In genomic region chr17:7204335-7204734, GRCh38 we compare ENCODE assay signal across 8 cellular contexts. TPM values are rescaled to one million over a fixed set of nuclear protein-coding genes. Genes with fewer than 3 reads are reported as not detected.
A peak's percentile ranks its signal among the peaks of the same experiment; 100 is the strongest.
DNase-seq lines count a peak whose midpoint lies in the region; TF ChIP-seq lines count a peak whose summit lies in the region.

No MANE protein-coding gene starts in this region.

- H3K9me3 ChIP-seq in ES-I3 (ENCODE audit: control insufficient read depth, insufficient read depth, low read length): no peaks in the 10 kb centered on the region
- H3K9me3 ChIP-seq in Peyer's patch: no peaks in the 10 kb centered on the region
- H3K9me3 ChIP-seq in esophagus squamous epithelium: no peaks in the 10 kb centered on the region

- H3K27me3 Mint-ChIP-seq in progenitor cell of endocrine pancreas: no peaks in the 10 kb centered on the region

- peak overlapping the region; percentile 32 to 52 (median 50) for H3K4me3 ChIP-seq in Peyer's patch
- H3K4me3 ChIP-seq in esophagus squamous epithelium: peak overlapping the region in 3 of 4 donors; percentile 52 to 66 (median 52)

- no peak for TF ChIP-seq POLR2A in Peyer's patch (IDR thresholded peaks at IDR 0.05)
- TF ChIP-seq POLR2A in esophagus squamous epithelium (IDR thresholded peaks at IDR 0.05): no peak

- WGBS in esophagus squamous epithelium, 2 donors: 55 to 68% methylated on average over 7 to 8 of the region's 15 CpGs

- H3K36me3 ChIP-seq in ES-I3 (ENCODE audit: insufficient read depth, low read length) (peaks cover 8% of the 10 kb centered on the region), Peyer's patch (peaks cover 0 to 10% (median 0%) of the 10 kb centered on the region in 3 donors), esophagus squamous epithelium (peaks cover 0 to 36% (median 7%) of the 10 kb centered on the region in 3 donors)

- H3K9me3 Mint-ChIP-seq in progenitor cell of endocrine pancreas (ENCODE audit: low read depth): no peaks in the 10 kb centered on the region

- intact Hi-C loops in esophagus squamous epithelium (cut with DNase I): no loop called here

- peak overlapping the region; percentile 15 to 72 (median 58) for H3K27ac ChIP-seq in Peyer's patch
- peak overlapping the region in 3 of 4 donors; percentile 71 to 79 (median 78) for H3K27ac ChIP-seq in esophagus squamous epithelium

- DNase-seq in Peyer's patch: no peak
- DNase-seq in esophagus squamous epithelium (lab: John Stamatoyannopoulos, UW): no peak
- no peak for DNase-seq in progenitor cell of endocrine pancreas (ENCODE audit: low spot score, unreplicated experiment)
- DNase-seq in NCI-H1105 treated with DMSO at 0.1 percent for 48 hours (lab: John Stamatoyannopoulos, UW): no peak
- no peak for DNase-seq in GM19238 (ENCODE audit: insufficient read length, low spot score)
- no peak for DNase-seq in iPS-NIHi11 (ENCODE audit: low spot score)
- no peak for DNase-seq in NOMO-1 treated with dmso at 0.1 percent for 144 hours (lab: John Stamatoyannopoulos, UW; ENCODE audit: unreplicated experiment)

- H3K4me1 ChIP-seq in ES-I3 (ENCODE audit: insufficient read depth, low read length) (peaks cover 13% of the 10 kb centered on the region; the same call in 1 of the 2 replicates), Peyer's patch (peaks cover 0 to 6% (median 1%) of the 10 kb centered on the region in 4 donors), esophagus squamous epithelium (peaks cover 3 to 19% (median 7%) of the 10 kb centered on the region in 3 donors)

- H3K4me1 Mint-ChIP-seq in progenitor cell of endocrine pancreas (ENCODE audit: low read depth): peaks cover 11% of the 10 kb centered on the region

- peak overlapping the region; percentile 53; the same call in 1 of the 2 replicates for H3K9ac ChIP-seq in ES-I3 (ENCODE audit: low read depth, low read length)

- peak overlapping the region; percentile 71 for H3K27ac Mint-ChIP-seq in progenitor cell of endocrine pancreas

- H3K4me3 Mint-ChIP-seq in progenitor cell of endocrine pancreas (ENCODE audit: low read depth): peak overlapping the region; percentile 71

- H3K27me3 ChIP-seq in Peyer's patch (no peaks in the 10 kb centered on the region), esophagus squamous epithelium (no peaks in the 10 kb centered on the region)

- H3K36me3 Mint-ChIP-seq in progenitor cell of endocrine pancreas (ENCODE audit: insufficient read depth): peaks cover 7% of the 10 kb centered on the region

- TF ChIP-seq CTCF in Peyer's patch (IDR thresholded peaks at IDR 0.05): no peak
- no peak for TF ChIP-seq CTCF in esophagus squamous epithelium (IDR thresholded peaks at IDR 0.05)
- TF ChIP-seq CTCF in progenitor cell of endocrine pancreas (IDR thresholded peaks at IDR 0.05; ENCODE audit: unreplicated experiment): no peak

RNA-seq across cellular contexts. Expression of gene DLG4, which starts 15.3 kb away (rescaled TPM):
- total RNA-seq in Peyer's patch (10 to 100 TPM in 2 of 4 donors, 1 to 10 TPM in 2; 2.6 to 15.7 (median 9.4) TPM), esophagus squamous epithelium (10 to 100 TPM in 1 of 4 donors, 1 to 10 TPM in 3; 2.6 to 13.9 (median 6.0) TPM), progenitor cell of endocrine pancreas (46.3 and 48.6 TPM in 2 replicates)

RNA-seq across cellular contexts. Expression of gene ACADVL, which starts 15.4 kb away (rescaled TPM):
- total RNA-seq in Peyer's patch: 1,000 to 10,000 TPM; 1,292 to 4,167 (median 1,553) TPM
- total RNA-seq in esophagus squamous epithelium: 100 to 1,000 TPM; 453 to 742 (median 464) TPM
- total RNA-seq in progenitor cell of endocrine pancreas: 653 and 693 TPM in 2 replicates

RNA-seq across cellular contexts. Expression of gene ASGR1, which starts 25.2 kb away (rescaled TPM):
- total RNA-seq in Peyer's patch: 1 to 10 TPM in 1 of 4 donors, under 1 TPM in 2, not detected in 1; 0.88 to 2.5 (median 0.94) TPM
- 1 to 10 TPM in 1 of 4 donors, under 1 TPM in 2, not detected in 1; 0.42 to 1.1 (median 0.97) TPM for total RNA-seq in esophagus squamous epithelium
- total RNA-seq in progenitor cell of endocrine pancreas: 10.6 and 11.1 TPM in 2 replicates

RNA-seq across cellular contexts. Expression of gene DVL2, which starts 30.0 kb away (rescaled TPM):
- total RNA-seq in Peyer's patch (10 to 100 TPM; 42.1 to 61.9 (median 50.1) TPM), esophagus squamous epithelium (10 to 100 TPM; 21.4 to 58.0 (median 37.3) TPM), progenitor cell of endocrine pancreas (104 TPM in 2 replicates)

RNA-seq across cellular contexts. Expression of gene PHF23, which starts 34.9 kb away (rescaled TPM):
- total RNA-seq in Peyer's patch (10 to 100 TPM; 22.2 to 38.8 (median 35.1) TPM), esophagus squamous epithelium (10 to 100 TPM; 24.7 to 30.6 (median 27.0) TPM), progenitor cell of endocrine pancreas (66.9 and 73.7 TPM in 2 replicates)
